Comparison of ENCODE assay signal across 10 cellular contexts in the genomic region with DNA sequence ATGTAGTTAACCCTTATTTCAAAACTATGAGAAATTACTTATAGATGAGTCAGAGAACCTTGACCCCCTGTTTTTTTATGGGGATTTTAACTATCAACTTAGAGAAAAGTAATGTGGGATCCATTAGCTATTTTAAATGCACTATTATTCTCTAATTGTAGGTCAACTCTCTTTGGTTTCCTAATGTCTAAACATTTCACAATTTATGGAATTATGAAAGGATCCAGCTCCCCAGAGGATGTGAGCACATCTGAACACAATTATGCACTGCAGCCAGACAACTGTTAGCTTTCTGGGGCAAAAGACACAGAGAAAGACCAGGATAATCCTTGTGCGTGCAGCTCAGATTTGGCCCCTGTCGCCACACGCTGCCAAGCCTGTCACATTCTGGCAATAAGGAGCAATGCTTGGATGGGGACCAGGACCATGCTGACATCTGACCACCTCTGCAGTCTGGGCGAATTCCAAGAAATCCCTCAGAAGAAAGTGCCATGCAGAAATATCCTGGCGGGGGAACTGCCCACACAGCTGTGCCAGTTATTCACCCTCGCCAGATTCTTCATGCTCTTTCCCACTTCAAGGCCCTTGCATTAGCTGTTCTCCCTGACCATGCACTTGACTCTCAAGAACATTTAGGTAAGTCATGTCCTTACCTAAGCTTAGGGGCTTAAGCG. TPM values are rescaled to one million over a fixed set of nuclear protein-coding genes. Genes with fewer than 3 reads are reported as not detected.
DNase-seq lines count a peak whose midpoint lies in the region; ATAC-seq, FAIRE-seq and TF ChIP-seq lines count a peak whose summit lies in the region.
"Had no signal": no experiment of that assay in that cellular context is flagged by ENCODE, and none has a peak within 500 bp of the region (broad histone marks: within the 10 kb centered on the region; RNA-seq: fewer than 3 reads in every experiment).

No MANE protein-coding gene starts in this region.

- no peak overlapping the region for H3K4me3 ChIP-seq in skeletal muscle cell (ENCODE audit: low read depth, low read length)
- H3K4me3 ChIP-seq in kidney (ENCODE audit: low read length in 2 of 2) = no peak overlapping the region
- H3K4me3 ChIP-seq: spleen had no signal

- H3K9ac ChIP-seq in kidney (ENCODE audit: low read length in 2 of 2) = no peak overlapping the region

- FAIRE-seq in kidney (lab: Jason Lieb, UNC) = no peak

- H3K36me3 ChIP-seq in kidney (ENCODE audit: control insufficient read depth in 1 of 2, insufficient read depth in 2 of 2, low read length in 2 of 2) = no peaks in the 10 kb centered on the region
- H3K36me3 ChIP-seq: spleen had no signal

- ATAC-seq in Right ventricle myocardium superior (ENCODE audit: poor library complexity) (peak; percentile 48), HG03460 (IDR thresholded peaks at IDR 0.05; ENCODE audit: unreplicated experiment) (no peak), HG03280 (IDR thresholded peaks at IDR 0.05; ENCODE audit: unreplicated experiment) (no peak), HG03097 (IDR thresholded peaks at IDR 0.05; ENCODE audit: low FRiP score, unreplicated experiment) (no peak)

- intact Hi-C loops in Right ventricle myocardium superior (cut with DNase I) (loop anchor here (10.0 kb wide), 1 partner anchor 75 kb away; no protein-coding TSS in a partner anchor), kidney (cut with DNase I) (no loop called here)

- peaks cover 5% of the 10 kb centered on the region in 2 donors for H3K4me1 ChIP-seq in kidney (ENCODE audit: control insufficient read depth in 1 of 2, insufficient read depth in 1 of 2, low read depth in 1 of 2, low read length in 2 of 2)

- no peaks in the 10 kb centered on the region for H3K9me3 ChIP-seq in kidney (ENCODE audit: control insufficient read depth in 1 of 2, low read length in 2 of 2)
- H3K9me3 ChIP-seq: spleen had no signal

- TF ChIP-seq CTCF in kidney (IDR thresholded peaks at IDR 0.05; ENCODE audit: borderline replicate concordance, extremely low read depth, insufficient read depth) = no peak

- peak; percentile 50 for DNase-seq in Daoy (ENCODE audit: low read depth)
- DNase-seq in T1000 (lab: John Stamatoyannopoulos, UW) = peak; percentile 43
- peak; percentile 72 for DNase-seq in Right ventricle myocardium superior
- DNase-seq in skeletal muscle cell (ENCODE audit: low read depth) = peak; percentile 84
- no peak for DNase-seq in kidney
- DNase-seq: NCI-H2227 treated with DMSO at 0.1 percent for 48 hours, spleen had no signal

- no peak overlapping the region for H3K27ac ChIP-seq in kidney (ENCODE audit: low read depth in 2 of 2, low read length in 2 of 2)
- H3K27ac ChIP-seq: spleen had no signal

RNA-seq across cellular contexts. Expression of a gene that starts 22.2 kb away (rescaled TPM):
- total RNA-seq in Daoy (2014; rRNA removed; shearing (Covaris generic)) = 1.2 and 1.4 TPM in 2 replicates
- total RNA-seq in Right ventricle myocardium superior (50.0 TPM), kidney (36.6 TPM)
- 243 TPM for polyA plus RNA-seq in kidney (ENCODE audit: insufficient read depth, low read depth, low replicate concordance)

RNA-seq across cellular contexts. Expression of a gene that starts 23.6 kb away (rescaled TPM):
- 23.2 and 28.1 TPM in 2 replicates for total RNA-seq in Daoy (2014; rRNA removed; shearing (Covaris generic))
- 170 TPM for total RNA-seq in Right ventricle myocardium superior
- total RNA-seq in kidney = 177 TPM
- 70.4 TPM for polyA plus RNA-seq in kidney (ENCODE audit: insufficient read depth, low read depth, low replicate concordance)

Comparison
In these comparisons a context has a peak if more than half of its experiments do, and no peak if none do; other contexts are left out.
1. RNA of a gene that starts 22.2 kb away (total RNA-seq): 50.0 TPM in Right ventricle myocardium superior (single experiment) and 36.6 TPM in kidney (single experiment); 1.2 to 1.4 TPM in Daoy; every median in the first group is over 10 times any median in the second.